In genomic region chr13:83984793-83985192, GRCh38 we compare ENCODE assay signal across 38 cellular contexts.
"Had no signal": no experiment of that assay in that cellular context is flagged by ENCODE, and none has a peak within 500 bp of the region (broad histone marks: within the 10 kb centered on the region; RNA-seq: fewer than 3 reads in every experiment).

No MANE protein-coding gene starts in this region.

- H3K27me3 Mint-ChIP-seq: activated B cell treated with CpG ODN at 0.5 μM for 24 hours; activated CD4-positive, alpha-beta memory T cell treated with anti-CD3 and anti-CD28 coated beads for 36 hours had no signal

- H3K4me2 ChIP-seq: PC-9 had no signal

- H3K36me3 Mint-ChIP-seq: activated CD4-positive, alpha-beta memory T cell treated with anti-CD3 and anti-CD28 coated beads for 36 hours; activated naive CD4-positive, alpha-beta T cell treated with anti-CD3 and anti-CD28 coated beads, Interleukin-2, amount 50 U/mL, for 72 hours had no signal

- DNase-seq: activated B cell treated with CpG ODN at 0.5 μM for 24 hours; activated CD4-positive, alpha-beta memory T cell treated with anti-CD3 and anti-CD28 coated beads for 36 hours; activated CD4-positive, alpha-beta T cell treated with anti-CD3 and anti-CD28 coated beads for 4 hours; activated CD4-positive, alpha-beta T cell treated with anti-CD3 and anti-CD28 coated beads, Interleukin-2, amount 50 U/mL, for 1 hour; activated CD4-positive, CD25-positive, alpha-beta regulatory T cell treated with anti-CD3 and anti-CD28 coated beads, Interleukin-2, amount 50 U/mL, for 72 hours; activated CD8-positive, alpha-beta memory T cell treated with anti-CD3 and anti-CD28 coated beads, Interleukin-2, amount 50 U/mL, for 4 hours; activated gamma-delta T cell treated with Interleukin-2 at 50 U/mL for 16 hours; activated naive CD4-positive, alpha-beta T cell treated with anti-CD3 and anti-CD28 coated beads for 36 hours; activated T-cell treated with anti-CD3 and anti-CD28 coated beads for 4 hours; activated T-cell treated with anti-CD3 and anti-CD28 coated beads, Interleukin-2, amount 50 U/mL, for 4 hours; adrenal gland; body of pancreas; caudate nucleus; cerebellar nuclear complex; Kasumi-1; KG1; NCI-H1105; NCI-H1417 treated with DMSO at 0.1 percent for 48 hours; NCI-H187 treated with DMSO at 0.1 percent for 48 hours; NCI-H2081; NCI-H2171 treated with DMSO at 0.1 percent for 48 hours; NCI-H2227 treated with DMSO at 0.1 percent for 48 hours; NCI-H446 treated with DMSO at 0.1 percent for 48 hours; NCI-H524; NCI-H69; NCI-H82; PC-9; SIG-M5; SW 1271; T-helper 1 cell; T-helper 2 cell; T-helper 9 cell had no signal

- H3K9me3 Mint-ChIP-seq: activated CD4-positive, alpha-beta memory T cell treated with anti-CD3 and anti-CD28 coated beads for 36 hours; activated naive CD4-positive, alpha-beta T cell treated with anti-CD3 and anti-CD28 coated beads for 36 hours; activated T-cell treated with anti-CD3 and anti-CD28 coated beads, Interleukin-2, amount 50 U/mL, for 4 hours; activated T-helper 1 cell treated with anti-CD3 and anti-CD28 coated beads, Interleukin-12 subunit alpha, Interleukin-12 subunit beta, Interleukin-2, Interleukin-4 antibody, amounts not matched to agents 30 ng/mL and 10 ng/mL and 1 ng/mL, durations not matched to agents 14 hours and 24 hours and 36 hours had no signal

- H3K4me3 Mint-ChIP-seq: activated B cell treated with CpG ODN at 0.5 μM for 24 hours; activated CD4-positive, alpha-beta memory T cell treated with anti-CD3 and anti-CD28 coated beads for 36 hours; activated naive CD4-positive, alpha-beta T cell treated with anti-CD3 and anti-CD28 coated beads for 36 hours; activated T-cell treated with anti-CD3 and anti-CD28 coated beads, Interleukin-2, amount 50 U/mL, for 4 hours; activated T-helper 1 cell treated with anti-CD3 and anti-CD28 coated beads, Interleukin-12 subunit alpha, Interleukin-12 subunit beta, Interleukin-2, Interleukin-4 antibody, amounts not matched to agents 30 ng/mL and 10 ng/mL and 1 ng/mL, durations not matched to agents 14 hours and 24 hours and 36 hours had no signal

- H3K4me3 ChIP-seq: adrenal gland, body of pancreas, PC-9 had no signal

- H3K27ac Mint-ChIP-seq: activated B cell treated with CpG ODN at 0.5 μM for 24 hours; activated CD4-positive, alpha-beta memory T cell treated with anti-CD3 and anti-CD28 coated beads for 36 hours; activated naive CD4-positive, alpha-beta T cell treated with anti-CD3 and anti-CD28 coated beads for 36 hours; activated naive CD4-positive, alpha-beta T cell treated with anti-CD3 and anti-CD28 coated beads, Interleukin-2, amount 50 U/mL, for 72 hours; activated T-helper 1 cell treated with anti-CD3 and anti-CD28 coated beads, Interleukin-12 subunit alpha, Interleukin-12 subunit beta, Interleukin-2, Interleukin-4 antibody, amounts not matched to agents 30 ng/mL and 10 ng/mL and 1 ng/mL, durations not matched to agents 14 hours and 24 hours and 36 hours had no signal

- H3K27me3 ChIP-seq: adrenal gland, body of pancreas had no signal

- H3K4me1 ChIP-seq: adrenal gland, body of pancreas had no signal

- H2AFZ ChIP-seq: PC-9 had no signal

- H3K36me3 ChIP-seq: adrenal gland had no signal

- H3K27ac ChIP-seq: adrenal gland, body of pancreas, PC-9, RWPE1, VCaP had no signal

- ATAC-seq: activated naive CD4-positive, alpha-beta T cell treated with anti-CD3 and anti-CD28 coated beads, Interleukin-2, amount 50 U/mL, for 72 hours; activated T-cell treated with anti-CD3 and anti-CD28 coated beads, Interleukin-2, amount 50 U/mL, for 4 hours; body of pancreas; Right ventricle myocardium inferior; SK-N-SH treated with all-trans-retinoic acid at 6 μM for 48 hours had no signal

- H3K9me3 ChIP-seq: adrenal gland, body of pancreas had no signal

- H3K4me1 Mint-ChIP-seq: activated B cell treated with CpG ODN at 0.5 μM for 24 hours had no signal
